8 cellular contexts compared by ENCODE assay signal in genomic region chr11:57657290-57658022, GRCh38. TPM values are rescaled to one million over a fixed set of nuclear protein-coding genes. Genes with fewer than 3 reads are reported as not detected.
DNase-seq lines count a peak whose midpoint lies in the region; ATAC-seq and TF ChIP-seq lines count a peak whose summit lies in the region.

Gene CLP1, plus strand, starts transcription at chr11:57657762. Its CDS starts 1,715 bp downstream, at chr11:57659477.

- no peak for TF ChIP-seq CTCF in GM20000 (IDR thresholded peaks at IDR 0.05; ENCODE audit: extremely low read depth, missing control alignments)

- H3K4me1 Mint-ChIP-seq in effector memory CD8-positive, alpha-beta T cell (ENCODE audit: low read depth in 2 of 2): peaks cover 21 to 25% of the 10 kb centered on the region in 2 donors
- H3K4me1 Mint-ChIP-seq in memory B cell: peaks cover 13% of the 10 kb centered on the region

- H3K27me3 Mint-ChIP-seq in effector memory CD8-positive, alpha-beta T cell: no peaks in the 10 kb centered on the region
- no peaks in the 10 kb centered on the region for H3K27me3 Mint-ChIP-seq in memory B cell

- CTCF ChIA-PET in activated CD8-positive, alpha-beta memory T cell treated with anti-CD3 and anti-CD28 coated beads for 36 hours (lab: Charles Lee): interaction anchor here (1.0 kb wide), 1 partner anchor 9 kb away, joined by 3 read pairs; no protein-coding TSS in a partner anchor

- ATAC-seq in effector memory CD8-positive, alpha-beta T cell (replicated peaks): peak; percentile 95
- peak; percentile 94 for ATAC-seq in memory B cell (ENCODE audit: low read depth)

- H3K9me3 Mint-ChIP-seq in effector memory CD8-positive, alpha-beta T cell: no peaks in the 10 kb centered on the region
- no peaks in the 10 kb centered on the region for H3K9me3 Mint-ChIP-seq in memory B cell

- DNase-seq in CMK (ENCODE audit: low read depth) (peak; percentile 89), GM20000 (ENCODE audit: low spot score) (peak; percentile 91), HT-29 (ENCODE audit: low spot score) (peak; percentile 100), NOMO-1 (lab: John Stamatoyannopoulos, UW; ENCODE audit: unreplicated experiment in 2 of 2) (peak; percentile 98 to 99), memory B cell (ENCODE audit: low spot score in 2 of 2) (peak; percentile 92 to 94)
- peak; percentile 98 to 99 (median 98) for DNase-seq in effector memory CD8-positive, alpha-beta T cell
- peak; percentile 99 for DNase-seq in stimulated activated CD8-positive, alpha-beta memory T cell treated with anti-CD3 and anti-CD28 coated beads, Interleukin-12 subunit alpha, Interleukin-12 subunit beta, amount 100 ng/mL, for 24 hours (ENCODE audit: extremely low read depth)

- H3K36me3 Mint-ChIP-seq in effector memory CD8-positive, alpha-beta T cell (ENCODE audit: insufficient read depth): peaks cover 38% of the 10 kb centered on the region
- peaks cover 4% of the 10 kb centered on the region for H3K36me3 Mint-ChIP-seq in memory B cell

- H3K4me3 Mint-ChIP-seq in effector memory CD8-positive, alpha-beta T cell: peak within 1 kb of the TSS; percentile 96 to 98
- peak within 1 kb of the TSS; percentile 98 for H3K4me3 Mint-ChIP-seq in memory B cell

- peak within 1 kb of the TSS; percentile 86 to 96 for H3K27ac Mint-ChIP-seq in effector memory CD8-positive, alpha-beta T cell
- H3K27ac Mint-ChIP-seq in memory B cell: peak within 1 kb of the TSS; percentile 85

- POLR2A ChIA-PET in activated CD8-positive, alpha-beta memory T cell treated with anti-CD3 and anti-CD28 coated beads for 36 hours (lab: Charles Lee): interaction anchor here (0.9 kb wide), 1 partner anchor 9 kb away, joined by 3 read pairs; no protein-coding TSS in a partner anchor

RNA-seq across cellular contexts. Expression of gene CLP1, which starts in this region (rescaled TPM):
- total RNA-seq in HT-29 (2014; rRNA removed; shearing (Covaris generic)): 19.1 and 19.8 TPM in 2 replicates
- 10 to 100 TPM; 19.8 to 20.5 TPM for total RNA-seq in activated CD8-positive, alpha-beta memory T cell treated with anti-CD3 and anti-CD28 coated beads for 36 hours

Comparison
In these comparisons a context has a peak if more than half of its experiments do, and no peak if none do; other contexts are left out.
1. Peak in every context shown above with its lines: DNase-seq and ATAC-seq.